Comparison of ENCODE assay signal across 22 cellular contexts in genomic region chr1:95506736-95507404, GRCh38.
A peak's percentile ranks its signal among the peaks of the same experiment; 100 is the strongest.
DNase-seq lines count a peak whose midpoint lies in the region; ATAC-seq and TF ChIP-seq lines count a peak whose summit lies in the region.
"Had no signal": no experiment of that assay in that cellular context is flagged by ENCODE, and none has a peak within 500 bp of the region (broad histone marks: within the 10 kb centered on the region; RNA-seq: fewer than 3 reads in every experiment).

No MANE protein-coding gene starts in this region.

- no peak for ATAC-seq in SK-N-SH treated with all-trans-retinoic acid at 6 μM for 48 hours
- ATAC-seq in GM18870 (IDR thresholded peaks at IDR 0.05; ENCODE audit: unreplicated experiment): no peak
- ATAC-seq in CD8-positive, alpha-beta T cell: no peak
- no peak for ATAC-seq in HG03175 (IDR thresholded peaks at IDR 0.05; ENCODE audit: unreplicated experiment)
- ATAC-seq: T-helper 17 cell had no signal

- no peaks in the 10 kb centered on the region for H3K9me3 ChIP-seq in BE2C
- no peaks in the 10 kb centered on the region for H3K9me3 ChIP-seq in CD8-positive, alpha-beta T cell (ENCODE audit: low read length)

- no peaks in the 10 kb centered on the region for H3K36me3 Mint-ChIP-seq in CD8-positive, alpha-beta T cell
- H3K36me3 Mint-ChIP-seq: CD8-positive, alpha-beta memory T cell had no signal

- no peaks in the 10 kb centered on the region for H3K9me3 Mint-ChIP-seq in CD8-positive, alpha-beta T cell

- peaks cover 9% of the 10 kb centered on the region for H3K4me1 ChIP-seq in BE2C
- no peaks in the 10 kb centered on the region for H3K4me1 ChIP-seq in CD8-positive, alpha-beta T cell (ENCODE audit: insufficient read depth, low read length)

- H3K4me1 Mint-ChIP-seq in CD8-positive, alpha-beta T cell (ENCODE audit: low read depth): no peaks in the 10 kb centered on the region
- H3K4me1 Mint-ChIP-seq: CD8-positive, alpha-beta memory T cell; T-helper 17 cell had no signal

- H3K36me3 ChIP-seq in BE2C: no peaks in the 10 kb centered on the region
- no peaks in the 10 kb centered on the region for H3K36me3 ChIP-seq in CD8-positive, alpha-beta T cell (ENCODE audit: insufficient read depth, low read length)

- no peak overlapping the region for H3K27ac Mint-ChIP-seq in CD8-positive, alpha-beta T cell
- H3K27ac Mint-ChIP-seq: CD8-positive, alpha-beta memory T cell; T-helper 17 cell had no signal

- CTCF ChIA-PET in CD8-positive, alpha-beta T cell (lab: Charles Lee): no interaction called here

- no peak overlapping the region for H3K27ac ChIP-seq in CD8-positive, alpha-beta T cell (ENCODE audit: low read depth, low read length)
- H3K27ac ChIP-seq: 22Rv1 had no signal

- no peak overlapping the region for H3K4me3 ChIP-seq in BE2C (ENCODE audit: low read depth, low read length)
- H3K4me3 ChIP-seq in CD8-positive, alpha-beta T cell (ENCODE audit: low read depth, low read length): no peak overlapping the region

- DNase-seq in DMS 273 (lab: John Stamatoyannopoulos, UW; ENCODE audit: unreplicated experiment): peak; percentile 6
- DNase-seq in DMS 273 treated with DMSO at 0.1 percent for 48 hours (lab: John Stamatoyannopoulos, UW): no peak
- DNase-seq in BE2C: peak; percentile 61
- peak; percentile 12 for DNase-seq in NCI-H2227 (lab: John Stamatoyannopoulos, UW; ENCODE audit: unreplicated experiment)
- no peak for DNase-seq in CD8-positive, alpha-beta T cell
- DNase-seq: C1 segment of cervical spinal cord; CD8-positive, alpha-beta memory T cell; DMS79; H7; Kasumi-1; MM.1S; NCI-H1048; NCI-H1694 treated with DMSO at 0.1 percent for 48 hours; NCI-H2107; NCI-H774; Right ventricle myocardium superior; SW 1271; T-helper 17 cell had no signal

- no peak overlapping the region for H3K4me3 Mint-ChIP-seq in CD8-positive, alpha-beta T cell
- H3K4me3 Mint-ChIP-seq: CD8-positive, alpha-beta memory T cell; T-helper 17 cell had no signal

- intact Hi-C loops in CD8-positive, alpha-beta T cell (cut with DNase I, micrococcal nuclease): no loop called here

- POLR2A ChIA-PET in CD8-positive, alpha-beta T cell (lab: Charles Lee): no interaction called here

- H3K27me3 ChIP-seq in BE2C: no peaks in the 10 kb centered on the region
- no peaks in the 10 kb centered on the region for H3K27me3 ChIP-seq in CD8-positive, alpha-beta T cell (ENCODE audit: insufficient read depth, low read length)

- no peak for TF ChIP-seq CTCF in BE2C (IDR thresholded peaks at IDR 0.05; ENCODE audit: low read depth, low read length)
- no peak for TF ChIP-seq CTCF in CD8-positive, alpha-beta T cell (IDR thresholded peaks at IDR 0.05)

- no peaks in the 10 kb centered on the region for H3K27me3 Mint-ChIP-seq in CD8-positive, alpha-beta T cell (ENCODE audit: low read depth)
- H3K27me3 Mint-ChIP-seq: T-helper 17 cell had no signal

TF ChIP-seq in SK-N-SH treated with all-trans-retinoic acid at 6 μM for 48 hours, 23 proteins besides CTCF, POLR2A, EP300 and RAD21:
- peak; percentile 41; the same call in 1 of the 2 replicates for TF ChIP-seq ISL1 (CRISPR knock-in tag; IDR thresholded peaks at IDR 0.05)
- TF ChIP-seq TCF4 (CRISPR knock-in tag; IDR thresholded peaks at IDR 0.05; ENCODE audit: borderline replicate concordance): no peak
- no peak for TF ChIP-seq ESRRG (CRISPR knock-in tag; IDR thresholded peaks at IDR 0.05)

Comparison
In these comparisons a context has a peak if more than half of its experiments do, and no peak if none do; other contexts are left out.
1. DNase-seq: peak in DMS 273 (single experiment), BE2C (single experiment) and NCI-H2227 (single experiment); none in DMS 273 treated with DMSO at 0.1 percent for 48 hours (single experiment) and CD8-positive, alpha-beta T cell (0 of 7).